In the genomic region with DNA sequence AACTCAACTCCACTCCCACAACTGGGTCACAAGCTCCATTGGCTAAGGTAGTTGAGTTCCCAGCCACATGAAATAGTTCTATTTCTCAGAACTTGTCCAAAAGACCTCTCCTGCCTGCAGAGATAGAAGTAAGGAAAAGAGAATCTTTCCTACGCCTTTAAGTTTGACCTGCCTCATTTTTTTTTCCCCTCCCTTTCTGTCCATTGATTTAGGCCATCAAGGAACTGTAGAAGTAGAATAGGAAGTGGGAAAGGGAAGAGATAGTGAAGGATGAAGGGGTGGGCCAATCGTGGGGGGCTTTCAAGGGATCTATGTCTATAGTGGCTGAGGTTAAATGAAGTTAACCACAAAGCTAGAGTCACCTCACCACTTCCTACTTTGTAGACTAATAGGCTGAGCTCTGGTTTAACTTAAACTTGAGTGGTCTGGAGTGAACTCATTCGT, we compare ENCODE assay signal across 8 cellular contexts. TPM values are rescaled to one million over a fixed set of nuclear protein-coding genes. Genes with fewer than 3 reads are reported as not detected.
DNase-seq lines count a peak whose midpoint lies in the region; ATAC-seq, FAIRE-seq and TF ChIP-seq lines count a peak whose summit lies in the region.

No MANE protein-coding gene starts in this region.

- DNase-seq in Daoy (ENCODE audit: low read depth) (peak; percentile 36), kidney (no peak), NCI-H1436 (lab: John Stamatoyannopoulos, UW) (no peak), nucleus accumbens (lab: John Stamatoyannopoulos, UW) (no peak)
- no peak for DNase-seq in activated T-helper 2 cell treated with anti-CD3 and anti-CD28 coated beads, Interferon-gamma antibody, Interleukin-2, Interleukin-4, amounts not matched to agents 10 μg/mL and 5 μg/mL and 100 μg/mL, durations not matched to agents 14 hours and 24 hours and 36 hours (ENCODE audit: low spot score)

- peaks cover 17% of the 10 kb centered on the region for H3K4me1 Mint-ChIP-seq in activated T-helper 2 cell treated with anti-CD3 and anti-CD28 coated beads, Interferon-gamma antibody, Interleukin-2, Interleukin-4, amounts not matched to agents 10 μg/mL and 5 μg/mL and 100 μg/mL, durations not matched to agents 14 hours and 24 hours and 36 hours (ENCODE audit: low read depth)

- no peak overlapping the region for H3K4me3 ChIP-seq in kidney (ENCODE audit: low read length in 2 of 2)

- H3K9me3 Mint-ChIP-seq in activated T-helper 2 cell treated with anti-CD3 and anti-CD28 coated beads, Interferon-gamma antibody, Interleukin-2, Interleukin-4, amounts not matched to agents 10 μg/mL and 5 μg/mL and 100 μg/mL, durations not matched to agents 14 hours and 24 hours and 36 hours, result no peaks in the 10 kb centered on the region

- peak overlapping the region; percentile 64 for H3K27ac Mint-ChIP-seq in activated T-helper 2 cell treated with anti-CD3 and anti-CD28 coated beads, Interferon-gamma antibody, Interleukin-2, Interleukin-4, amounts not matched to agents 10 μg/mL and 5 μg/mL and 100 μg/mL, durations not matched to agents 14 hours and 24 hours and 36 hours

- peaks cover 0 to 5% of the 10 kb centered on the region in 2 donors for H3K4me1 ChIP-seq in kidney (ENCODE audit: control insufficient read depth in 1 of 2, insufficient read depth in 1 of 2, low read depth in 1 of 2, low read length in 2 of 2)

- no peak for FAIRE-seq in kidney (lab: Jason Lieb, UNC)

- H3K36me3 Mint-ChIP-seq in activated T-helper 2 cell treated with anti-CD3 and anti-CD28 coated beads, Interferon-gamma antibody, Interleukin-2, Interleukin-4, amounts not matched to agents 10 μg/mL and 5 μg/mL and 100 μg/mL, durations not matched to agents 14 hours and 24 hours and 36 hours (ENCODE audit: low read depth), result no peaks in the 10 kb centered on the region

- H3K9me3 ChIP-seq in kidney (ENCODE audit: control insufficient read depth in 1 of 2, low read length in 2 of 2), result no peaks in the 10 kb centered on the region

- H3K27me3 Mint-ChIP-seq in activated T-helper 2 cell treated with anti-CD3 and anti-CD28 coated beads, Interferon-gamma antibody, Interleukin-2, Interleukin-4, amounts not matched to agents 10 μg/mL and 5 μg/mL and 100 μg/mL, durations not matched to agents 14 hours and 24 hours and 36 hours (ENCODE audit: low read depth), result no peaks in the 10 kb centered on the region

- no peak overlapping the region for H3K27ac ChIP-seq in kidney (ENCODE audit: low read depth in 2 of 2, low read length in 2 of 2)

- peak; percentile 88 for ATAC-seq in GM21423 (IDR thresholded peaks at IDR 0.05; ENCODE audit: unreplicated experiment)
- peak; percentile 59 for ATAC-seq in HG03565 (IDR thresholded peaks at IDR 0.05; ENCODE audit: unreplicated experiment)
- ATAC-seq in GM19467 (IDR thresholded peaks at IDR 0.05; ENCODE audit: unreplicated experiment), result no peak

- no peak overlapping the region for H3K9ac ChIP-seq in kidney (ENCODE audit: low read length in 2 of 2)

- H3K36me3 ChIP-seq in kidney (ENCODE audit: control insufficient read depth in 1 of 2, insufficient read depth in 2 of 2, low read length in 2 of 2), result no peaks in the 10 kb centered on the region

- TF ChIP-seq CTCF in kidney (IDR thresholded peaks at IDR 0.05; ENCODE audit: borderline replicate concordance, extremely low read depth, insufficient read depth), result no peak

- peak overlapping the region; percentile 49 for H3K4me3 Mint-ChIP-seq in activated T-helper 2 cell treated with anti-CD3 and anti-CD28 coated beads, Interferon-gamma antibody, Interleukin-2, Interleukin-4, amounts not matched to agents 10 μg/mL and 5 μg/mL and 100 μg/mL, durations not matched to agents 14 hours and 24 hours and 36 hours (ENCODE audit: low read depth)

- intact Hi-C loops in activated T-helper 2 cell treated with anti-CD3 and anti-CD28 coated beads, Interferon-gamma antibody, Interleukin-2, Interleukin-4, amounts not matched to agents 10 μg/mL and 5 μg/mL and 100 μg/mL, durations not matched to agents 14 hours and 24 hours and 36 hours (cut with micrococcal nuclease), result no loop called here
- intact Hi-C loops in kidney (cut with DNase I), result no loop called here

RNA-seq across cellular contexts. Expression of a gene that starts 13.8 kb away (rescaled TPM):
- total RNA-seq in Daoy (2014; rRNA removed; shearing (Covaris generic)), result 45.0 and 50.0 TPM in 2 replicates
- 92.0 and 93.9 TPM in 2 replicates for total RNA-seq in activated T-helper 2 cell treated with anti-CD3 and anti-CD28 coated beads, Interferon-gamma antibody, Interleukin-2, Interleukin-4, amounts not matched to agents 10 μg/mL and 5 μg/mL and 100 μg/mL, durations not matched to agents 14 hours and 24 hours and 36 hours
- 127 TPM for total RNA-seq in kidney
- 104 TPM for polyA plus RNA-seq in kidney (ENCODE audit: insufficient read depth, low read depth, low replicate concordance)
